In the genomic region with DNA sequence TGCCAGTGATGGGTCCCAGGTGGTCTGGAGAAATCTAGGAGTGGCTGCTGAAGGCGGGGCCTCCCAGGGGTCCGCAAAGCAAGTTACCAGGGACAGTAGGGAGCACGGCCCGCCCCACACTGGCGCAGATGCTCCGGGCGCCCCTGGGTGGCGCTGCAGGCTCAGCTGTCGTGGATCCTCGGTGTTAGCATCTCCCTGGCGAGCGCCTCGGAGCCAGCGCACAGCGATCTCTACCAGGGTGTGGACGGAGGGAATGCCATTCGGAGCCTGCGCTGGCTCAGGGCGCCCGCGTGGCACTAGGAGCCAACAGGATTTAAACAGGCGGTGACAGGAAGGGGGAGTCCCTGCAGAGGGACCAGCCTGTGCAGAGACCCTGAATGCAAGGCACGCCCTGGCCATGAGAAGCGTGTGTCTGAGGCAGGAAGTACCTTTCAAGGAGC, we compare ENCODE assay signal across 8 cellular contexts. TPM values are rescaled to one million over a fixed set of nuclear protein-coding genes. Genes with fewer than 3 reads are reported as not detected.
DNase-seq lines count a peak whose midpoint lies in the region; ATAC-seq and TF ChIP-seq lines count a peak whose summit lies in the region.

No MANE protein-coding gene starts in this region.

- peak; percentile 95 for TF ChIP-seq RAD21 in Ishikawa (IDR thresholded peaks at IDR 0.05; ENCODE audit: low read depth)

- BruUV-seq in PC-9 (replicated peaks; lab: Mats Ljungman, UMichigan), result no TSS peak

- H3K27ac Mint-ChIP-seq in nephron, result peak overlapping the region; percentile 17 to 63 (median 59)

- peak; percentile 76 for ATAC-seq in GM19463 (IDR thresholded peaks at IDR 0.05; ENCODE audit: unreplicated experiment)
- peak; percentile 96 to 97 for ATAC-seq in activated T-cell treated with anti-CD3 and anti-CD28 coated beads, Interleukin-2, amount 50 U/mL, for 4 hours

- H3K4me1 ChIP-seq in PC-9 (replicated peaks; ENCODE audit: insufficient read depth), result 0 out of 2 replicates have a peak, but pooled peaks cover 3% of the 10 kb centered on the region

- no peaks in the 10 kb centered on the region for H4K20me1 ChIP-seq in PC-9 (ENCODE audit: insufficient read depth)

- no peak overlapping the region for H3K4me3 Mint-ChIP-seq in activated T-cell treated with anti-CD3 and anti-CD28 coated beads, Interleukin-2, amount 50 U/mL, for 4 hours
- peak overlapping the region; percentile 45 to 73 (median 71) for H3K4me3 Mint-ChIP-seq in nephron

- intact Hi-C loops in PC-9 (cut with micrococcal nuclease; ENCODE audit: unreplicated experiment), result loop anchor here (1.0 to 5.0 kb wide), 8 partner anchors 18 to 506 kb away; no protein-coding TSS in a partner anchor

- no peaks in the 10 kb centered on the region for H3K9me3 Mint-ChIP-seq in activated T-cell treated with anti-CD3 and anti-CD28 coated beads, Interleukin-2, amount 50 U/mL, for 4 hours
- no peaks in the 10 kb centered on the region for H3K9me3 Mint-ChIP-seq in nephron

- H3K27ac ChIP-seq in PC-9, result no peak overlapping the region

- peak overlapping the region; percentile 62 for H3K4me2 ChIP-seq in PC-9

- no peak for TF ChIP-seq EP300 in Ishikawa (IDR thresholded peaks at IDR 0.05; ENCODE audit: borderline replicate concordance)

- CTCF ChIA-PET in PC-9 (lab: Charles Lee), result interaction anchor here (1.1 to 2.4 kb wide), 6 partner anchors 27 to 237 kb away, joined by 4 to 22 read pairs (median 6); no protein-coding TSS in a partner anchor

- no peak overlapping the region for H3K4me3 ChIP-seq in PC-9

- peak; percentile 97 for TF ChIP-seq CTCF in PC-9 (conservative IDR thresholded peaks at IDR 0.05)
- TF ChIP-seq CTCF in nephron (IDR thresholded peaks at IDR 0.05; ENCODE audit: unreplicated experiment in 3 of 3), result peak; percentile 88 to 93 (median 91)

- no peaks in the 10 kb centered on the region for H3K9me3 ChIP-seq in PC-9 (ENCODE audit: insufficient read depth, low read depth)

- DNase-seq in C1 segment of cervical spinal cord (lab: John Stamatoyannopoulos, UW) (peak in 12 of 14 donors; percentile 26 to 75 (median 56)), PC-9 (peak; percentile 65 to 89), fibroblast of peridontal ligament (ENCODE audit: extremely low read depth) (peak; percentile 70)
- DNase-seq in activated T-cell treated with anti-CD3 and anti-CD28 coated beads, Interleukin-2, amount 50 U/mL, for 4 hours, result peak; percentile 49
- peak; percentile 44 for DNase-seq in stimulated activated naive CD4-positive, alpha-beta T cell treated with Interleukin-2 at 50 U/mL for 16 hours (lab: John Stamatoyannopoulos, UW)

- no peaks in the 10 kb centered on the region for H3F3A ChIP-seq in PC-9 (ENCODE audit: insufficient read depth, low read depth)

- H3K36me3 ChIP-seq in PC-9 (ENCODE audit: low read depth), result no peaks in the 10 kb centered on the region

- H3K9me2 ChIP-seq in PC-9 (ENCODE audit: insufficient read depth), result no peaks in the 10 kb centered on the region

- H3K4me1 Mint-ChIP-seq in activated T-cell treated with anti-CD3 and anti-CD28 coated beads, Interleukin-2, amount 50 U/mL, for 4 hours (ENCODE audit: low read depth), result peaks cover 2% of the 10 kb centered on the region
- peaks cover 11% of the 10 kb centered on the region for H3K4me1 Mint-ChIP-seq in nephron

- H2AFZ ChIP-seq in PC-9, result no peak overlapping the region; the same call in 1 of the 2 replicates

- no peaks in the 10 kb centered on the region for H3K79me2 ChIP-seq in PC-9 (ENCODE audit: low read depth)

- no peaks in the 10 kb centered on the region for H3K27me3 ChIP-seq in PC-9 (ENCODE audit: insufficient read depth, low read depth)

- POLR2A ChIA-PET in PC-9 (lab: Charles Lee; ENCODE audit: unreplicated experiment), result interaction anchor here (0.6 to 0.7 kb wide), 4 partner anchors 13 to 174 kb away, joined by 3 to 4 read pairs (median 4); no protein-coding TSS in a partner anchor

- no peaks in the 10 kb centered on the region for H3K36me3 Mint-ChIP-seq in activated T-cell treated with anti-CD3 and anti-CD28 coated beads, Interleukin-2, amount 50 U/mL, for 4 hours (ENCODE audit: insufficient read depth)
- no peaks in the 10 kb centered on the region for H3K36me3 Mint-ChIP-seq in nephron (ENCODE audit: low read depth)

- peaks cover 5% of the 10 kb centered on the region for H3K27me3 Mint-ChIP-seq in activated T-cell treated with anti-CD3 and anti-CD28 coated beads, Interleukin-2, amount 50 U/mL, for 4 hours (ENCODE audit: low read depth)
- peaks cover 6% of the 10 kb centered on the region for H3K27me3 Mint-ChIP-seq in nephron (ENCODE audit: low read depth)

TF ChIP-seq in Ishikawa, 13 proteins besides CTCF, POLR2A, EP300 and RAD21:
- TF ChIP-seq ZBTB7A (IDR thresholded peaks at IDR 0.05; ENCODE audit: low read depth) (no peak), TEAD4 (IDR thresholded peaks at IDR 0.05) (no peak), CREB1 (IDR thresholded peaks at IDR 0.05; ENCODE audit: low read depth) (no peak), EGR1 (IDR thresholded peaks at IDR 0.05) (no peak), TAF1 (IDR thresholded peaks at IDR 0.05; ENCODE audit: low read depth) (no peak), MAX (IDR thresholded peaks at IDR 0.05) (peak; percentile 45; the same call in 1 of the 2 replicates), FOXM1 (IDR thresholded peaks at IDR 0.05; ENCODE audit: borderline replicate concordance, low read depth) (no peak), NFIC (IDR thresholded peaks at IDR 0.05) (0 out of 2 replicates have a peak, but pooled peaks have one; percentile 25), USF1 (IDR thresholded peaks at IDR 0.05) (no peak), TCF12 (IDR thresholded peaks at IDR 0.05; ENCODE audit: low read depth) (no peak), YY1 (IDR thresholded peaks at IDR 0.05; ENCODE audit: low read depth) (no peak), CEBPB (IDR thresholded peaks at IDR 0.05) (no peak)
- TF ChIP-seq, protein P1, sequence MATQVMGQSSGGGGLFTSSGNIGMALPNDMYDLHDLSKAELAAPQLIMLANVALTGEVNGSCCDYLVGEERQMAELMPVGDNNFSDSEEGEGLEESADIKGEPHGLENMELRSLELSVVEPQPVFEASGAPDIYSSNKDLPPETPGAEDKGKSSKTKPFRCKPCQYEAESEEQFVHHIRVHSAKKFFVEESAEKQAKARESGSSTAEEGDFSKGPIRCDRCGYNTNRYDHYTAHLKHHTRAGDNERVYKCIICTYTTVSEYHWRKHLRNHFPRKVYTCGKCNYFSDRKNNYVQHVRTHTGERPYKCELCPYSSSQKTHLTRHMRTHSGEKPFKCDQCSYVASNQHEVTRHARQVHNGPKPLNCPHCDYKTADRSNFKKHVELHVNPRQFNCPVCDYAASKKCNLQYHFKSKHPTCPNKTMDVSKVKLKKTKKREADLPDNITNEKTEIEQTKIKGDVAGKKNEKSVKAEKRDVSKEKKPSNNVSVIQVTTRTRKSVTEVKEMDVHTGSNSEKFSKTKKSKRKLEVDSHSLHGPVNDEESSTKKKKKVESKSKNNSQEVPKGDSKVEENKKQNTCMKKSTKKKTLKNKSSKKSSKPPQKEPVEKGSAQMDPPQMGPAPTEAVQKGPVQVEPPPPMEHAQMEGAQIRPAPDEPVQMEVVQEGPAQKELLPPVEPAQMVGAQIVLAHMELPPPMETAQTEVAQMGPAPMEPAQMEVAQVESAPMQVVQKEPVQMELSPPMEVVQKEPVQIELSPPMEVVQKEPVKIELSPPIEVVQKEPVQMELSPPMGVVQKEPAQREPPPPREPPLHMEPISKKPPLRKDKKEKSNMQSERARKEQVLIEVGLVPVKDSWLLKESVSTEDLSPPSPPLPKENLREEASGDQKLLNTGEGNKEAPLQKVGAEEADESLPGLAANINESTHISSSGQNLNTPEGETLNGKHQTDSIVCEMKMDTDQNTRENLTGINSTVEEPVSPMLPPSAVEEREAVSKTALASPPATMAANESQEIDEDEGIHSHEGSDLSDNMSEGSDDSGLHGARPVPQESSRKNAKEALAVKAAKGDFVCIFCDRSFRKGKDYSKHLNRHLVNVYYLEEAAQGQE (IDR thresholded peaks at IDR 0.05; ENCODE audit: low read depth), result no peak
TF ChIP-seq in Ishikawa: peak in this region for 2.

RNA-seq across cellular contexts. Expression of gene FADS3, which starts 20.2 kb away (rescaled TPM):
- 74.0 and 75.5 TPM in 2 replicates for total RNA-seq in PC-9 (2021)
- 1 to 10 TPM; 2.6 to 4.1 (median 2.8) TPM for total RNA-seq in activated T-cell treated with anti-CD3 and anti-CD28 coated beads, Interleukin-2, amount 50 U/mL, for 4 hours

RNA-seq across cellular contexts. Expression of gene FADS2, which starts 43.1 kb away (rescaled TPM):
- total RNA-seq in PC-9 (2021), result 223 and 514 TPM in 2 replicates
- 1 to 10 TPM; 2.5 to 3.6 (median 3.1) TPM for total RNA-seq in activated T-cell treated with anti-CD3 and anti-CD28 coated beads, Interleukin-2, amount 50 U/mL, for 4 hours

RNA-seq across cellular contexts. Expression of gene RAB3IL1, which starts 46.2 kb away (rescaled TPM):
- 4.4 and 10.4 TPM in 2 replicates for total RNA-seq in PC-9 (2021)
- 1 to 10 TPM in 1 of 3 donors, under 1 TPM in 1, not detected in 1; 0.15 to 1.4 TPM for total RNA-seq in activated T-cell treated with anti-CD3 and anti-CD28 coated beads, Interleukin-2, amount 50 U/mL, for 4 hours

RNA-seq across cellular contexts. Expression of gene FADS1, which starts 54.4 kb away (rescaled TPM):
- 114 and 150 TPM in 2 replicates for total RNA-seq in PC-9 (2021)
- total RNA-seq in activated T-cell treated with anti-CD3 and anti-CD28 coated beads, Interleukin-2, amount 50 U/mL, for 4 hours, result 1 to 10 TPM; 2.1 to 3.5 (median 3.3) TPM

Comparison
In these comparisons a context has a peak if more than half of its experiments do, and no peak if none do; other contexts are left out.
1. RNA of gene FADS3, which starts 20.2 kb away (total RNA-seq): 74.0 to 75.5 TPM in PC-9; 2.6 to 4.1 TPM in activated T-cell treated with anti-CD3 and anti-CD28 coated beads, Interleukin-2, amount 50 U/mL, for 4 hours; every median in the first group is over 10 times any median in the second.
2. RNA of gene FADS2, which starts 43.1 kb away (total RNA-seq): 223 to 514 TPM in PC-9; 2.5 to 3.6 TPM in activated T-cell treated with anti-CD3 and anti-CD28 coated beads, Interleukin-2, amount 50 U/mL, for 4 hours; every median in the first group is over 10 times any median in the second.
3. Peak in every context shown above with its lines, with median percentiles within 50 percentile points of each other: DNase-seq.